Comparison of ENCODE assay signal across 9 cellular contexts in the genomic region with DNA sequence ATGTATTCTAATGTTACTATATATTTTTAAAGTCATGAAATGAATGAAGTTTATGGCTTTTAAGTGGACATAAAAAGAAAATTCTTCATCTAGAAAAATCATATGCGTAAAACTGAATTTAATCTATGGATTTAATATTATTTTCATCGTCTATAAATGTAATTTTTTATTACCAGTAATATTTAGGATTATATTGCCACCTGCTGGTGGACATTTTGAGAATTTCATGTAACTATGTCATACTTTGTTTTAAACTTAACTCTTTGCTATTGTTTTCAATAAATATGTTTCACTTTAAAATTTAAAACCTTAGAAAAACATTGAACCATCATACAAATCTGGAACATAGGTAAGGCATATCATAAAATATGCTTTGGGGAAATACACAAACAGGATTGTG.
A peak's percentile ranks its signal among the peaks of the same experiment; 100 is the strongest.
DNase-seq lines count a peak whose midpoint lies in the region; ATAC-seq and TF ChIP-seq lines count a peak whose summit lies in the region.
"Had no signal": no experiment of that assay in that cellular context is flagged by ENCODE, and none has a peak within 500 bp of the region (broad histone marks: within the 10 kb centered on the region; RNA-seq: fewer than 3 reads in every experiment).

No MANE protein-coding gene starts in this region.

- TF ChIP-seq POLR2A in heart left ventricle (IDR thresholded peaks at IDR 0.05): no peak

- ATAC-seq in heart left ventricle (no peak), Right ventricle myocardium inferior (no peak), upper lobe of right lung (no peak), HG03025 (IDR thresholded peaks at IDR 0.05; ENCODE audit: low FRiP score, unreplicated experiment) (no peak)
- ATAC-seq: stimulated activated naive B cell treated with anti-CD40 and anti-IgM and Interleukin-4, amounts not matched to agents 10 μg/mL and 1 μg/mL and 100 μg/mL, for 72 hours had no signal

- no peaks in the 10 kb centered on the region for H3K27me3 Mint-ChIP-seq in glutamatergic neuron (ENCODE audit: unreplicated experiment)

- no peak for DNase-seq in heart left ventricle
- DNase-seq in Right ventricle myocardium inferior (ENCODE audit: missing footprints): no peak
- peak; percentile 15 for DNase-seq in SW480 (ENCODE audit: low spot score)
- DNase-seq in glutamatergic neuron: no peak
- no peak for DNase-seq in upper lobe of right lung
- DNase-seq in NCI-H2107 treated with DMSO at 0.1 percent for 48 hours (lab: John Stamatoyannopoulos, UW; ENCODE audit: unreplicated experiment): no peak
- DNase-seq in stimulated activated CD4-positive, alpha-beta T cell treated with anti-CD3 and anti-CD28 coated beads, Interleukin-2, amount 100 ng/mL, for 48 hours: no peak
- DNase-seq: stimulated activated naive B cell treated with anti-CD40 and anti-IgM and Interleukin-4, amounts not matched to agents 10 μg/mL and 1 μg/mL and 100 μg/mL, for 72 hours had no signal

- H3K9me3 Mint-ChIP-seq in glutamatergic neuron (ENCODE audit: unreplicated experiment): no peaks in the 10 kb centered on the region

- H3K9me3 ChIP-seq in heart left ventricle (peaks cover 0 to 3% (median 0%) of the 10 kb centered on the region in 12 donors), upper lobe of right lung (no peaks in the 10 kb centered on the region)

- H3K4me1 Mint-ChIP-seq in glutamatergic neuron (ENCODE audit: low read depth, unreplicated experiment): no peaks in the 10 kb centered on the region
- H3K4me1 Mint-ChIP-seq: stimulated activated naive B cell treated with anti-CD40 and anti-IgM and Interleukin-4, amounts not matched to agents 10 μg/mL and 1 μg/mL and 100 μg/mL, for 72 hours had no signal

- WGBS in heart left ventricle, 4 donors: 18 to 25% (median 21%) methylated on average over 2 of the region's 2 CpGs

- no peak overlapping the region for H3K27ac Mint-ChIP-seq in glutamatergic neuron (ENCODE audit: unreplicated experiment)
- H3K27ac Mint-ChIP-seq: stimulated activated naive B cell treated with anti-CD40 and anti-IgM and Interleukin-4, amounts not matched to agents 10 μg/mL and 1 μg/mL and 100 μg/mL, for 72 hours had no signal

- H3K4me3 Mint-ChIP-seq in glutamatergic neuron (ENCODE audit: unreplicated experiment): no peak overlapping the region
- H3K4me3 Mint-ChIP-seq: stimulated activated naive B cell treated with anti-CD40 and anti-IgM and Interleukin-4, amounts not matched to agents 10 μg/mL and 1 μg/mL and 100 μg/mL, for 72 hours had no signal

- no peak overlapping the region for H3K27ac ChIP-seq in heart left ventricle
- H3K27ac ChIP-seq in upper lobe of right lung: no peak overlapping the region

- H3K4me1 ChIP-seq in heart left ventricle: no peaks in the 10 kb centered on the region
- H3K4me1 ChIP-seq in upper lobe of right lung: no peaks in the 10 kb centered on the region

- H3K36me3 ChIP-seq in heart left ventricle: no peaks in the 10 kb centered on the region
- H3K36me3 ChIP-seq in upper lobe of right lung: no peaks in the 10 kb centered on the region

- no peaks in the 10 kb centered on the region for H3K27me3 ChIP-seq in heart left ventricle
- no peaks in the 10 kb centered on the region for H3K27me3 ChIP-seq in upper lobe of right lung

- TF ChIP-seq CTCF in heart left ventricle (IDR thresholded peaks at IDR 0.05): peak; percentile 21 to 63 (median 36)
- TF ChIP-seq CTCF in glutamatergic neuron (IDR thresholded peaks at IDR 0.05; ENCODE audit: partially characterized antibody, unreplicated experiment): peak; percentile 82
- TF ChIP-seq CTCF in upper lobe of right lung (IDR thresholded peaks at IDR 0.05): peak; percentile 52

- H3K4me3 ChIP-seq in heart left ventricle: no peak overlapping the region
- H3K4me3 ChIP-seq in upper lobe of right lung: no peak overlapping the region

- H3K36me3 Mint-ChIP-seq in glutamatergic neuron (ENCODE audit: unreplicated experiment): peaks cover 4% of the 10 kb centered on the region
- H3K36me3 Mint-ChIP-seq: stimulated activated naive B cell treated with anti-CD40 and anti-IgM and Interleukin-4, amounts not matched to agents 10 μg/mL and 1 μg/mL and 100 μg/mL, for 72 hours had no signal

- intact Hi-C loops in heart left ventricle (cut with DNase I) (loop anchor here (2.0 to 10.0 kb wide), 6 partner anchors 391 to 863 kb away; no protein-coding TSS in a partner anchor), Right ventricle myocardium inferior (cut with DNase I) (loop anchor here (5.0 kb wide), 1 partner anchor 391 kb away; no protein-coding TSS in a partner anchor), upper lobe of right lung (cut with DNase I) (no loop called here)
